Comparison of ENCODE assay signal across 1 cellular context in genomic region chr1:156591181-156591431, GRCh38.
TF ChIP-seq lines count a peak whose summit lies in the region.

No MANE protein-coding gene starts in this region.

TF ChIP-seq in GM12878, 131 proteins besides CTCF, POLR2A, EP300 and RAD21:
- TF ChIP-seq SP1 (IDR thresholded peaks at IDR 0.05; ENCODE audit: low read depth, low read length) = no peak
- no peak for TF ChIP-seq BCLAF1 (IDR thresholded peaks at IDR 0.05)
- no peak for TF ChIP-seq ATF7 (IDR thresholded peaks at IDR 0.05; ENCODE audit: low read depth)
- no peak for TF ChIP-seq HDAC2 (IDR thresholded peaks at IDR 0.05)
- no peak for TF ChIP-seq SMC3 (IDR thresholded peaks at IDR 0.05; ENCODE audit: borderline replicate concordance, low read length)
- TF ChIP-seq EZH2 (IDR thresholded peaks at IDR 0.05; ENCODE audit: borderline replicate concordance, control insufficient read depth, low read depth, low read length) = no peak
TF ChIP-seq in GM12878: peak in this region for 0.
